19 cellular contexts compared by ENCODE assay signal in genomic region chr3:82000350-82000749, GRCh38.
"Had no signal": no experiment of that assay in that cellular context is flagged by ENCODE, and none has a peak within 500 bp of the region (broad histone marks: within the 10 kb centered on the region; RNA-seq: fewer than 3 reads in every experiment).

No MANE protein-coding gene starts in this region.

- H3K4me1 ChIP-seq: breast epithelium, Peyer's patch had no signal

- ATAC-seq: activated CD4-positive, CD25-positive, alpha-beta regulatory T cell treated with anti-CD3 and anti-CD28 coated beads, Interleukin-2, amount 50 U/mL, for 24 hours; activated CD8-positive, alpha-beta T cell treated with anti-CD3 and anti-CD28 coated beads for 36 hours; activated T-cell treated with anti-CD3 and anti-CD28 coated beads, Interleukin-2, amount 50 U/mL, for 72 hours had no signal

- H3K4me3 Mint-ChIP-seq: activated CD8-positive, alpha-beta T cell treated with anti-CD3 and anti-CD28 coated beads for 36 hours; activated naive CD4-positive, alpha-beta T cell treated with anti-CD3 and anti-CD28 coated beads, Interleukin-2, amount 10 ng/mL, durations not matched to agents 7 days and 5 days; activated naive CD8-positive, alpha-beta T cell treated with anti-CD3 and anti-CD28 coated beads for 36 hours; activated T-cell treated with anti-CD3 and anti-CD28 coated beads, Interleukin-2, amount 50 U/mL, for 72 hours had no signal

- H3K9me2 ChIP-seq: SK-N-SH had no signal

- H3K36me3 ChIP-seq: breast epithelium, Peyer's patch, SJCRH30, WERI-Rb-1 had no signal

- H3K9me3 ChIP-seq: breast epithelium, Peyer's patch, SJCRH30, SK-N-SH had no signal

- H3K27ac Mint-ChIP-seq: activated CD8-positive, alpha-beta T cell treated with anti-CD3 and anti-CD28 coated beads for 36 hours; activated naive CD4-positive, alpha-beta T cell treated with anti-CD3 and anti-CD28 coated beads, Interleukin-2, amount 10 ng/mL, durations not matched to agents 7 days and 5 days; activated naive CD8-positive, alpha-beta T cell treated with anti-CD3 and anti-CD28 coated beads for 36 hours; activated T-cell treated with anti-CD3 and anti-CD28 coated beads, Interleukin-2, amount 50 U/mL, for 72 hours; activated T-helper 2 cell treated with anti-CD3 and anti-CD28 coated beads, Interferon-gamma antibody, Interleukin-2, Interleukin-4, amounts not matched to agents 10 μg/mL and 5 μg/mL and 100 μg/mL, durations not matched to agents 14 hours and 24 hours and 36 hours had no signal

- H3K27me3 Mint-ChIP-seq: activated CD8-positive, alpha-beta T cell treated with anti-CD3 and anti-CD28 coated beads for 36 hours; activated naive CD4-positive, alpha-beta T cell treated with anti-CD3 and anti-CD28 coated beads, Interleukin-2, amount 10 ng/mL, durations not matched to agents 7 days and 5 days had no signal

- DNase-seq: activated CD4-positive, alpha-beta T cell treated with anti-CD3 and anti-CD28 coated beads for 4 hours; activated CD8-positive, alpha-beta memory T cell treated with anti-CD3 and anti-CD28 coated beads, Interleukin-2, amount 50 U/mL, for 4 hours; activated CD8-positive, alpha-beta T cell treated with anti-CD3 and anti-CD28 coated beads for 36 hours; activated gamma-delta T cell treated with Interleukin-2 at 50 U/mL for 16 hours; activated naive CD4-positive, alpha-beta T cell treated with anti-CD3 and anti-CD28 coated beads, Interleukin-2, amount 10 ng/mL, durations not matched to agents 7 days and 5 days; activated naive CD8-positive, alpha-beta T cell treated with anti-CD3 and anti-CD28 coated beads for 36 hours; activated T-cell treated with anti-CD3 and anti-CD28 coated beads, Interleukin-2, amount 50 U/mL, for 72 hours; NCI-H1930; NCI-H2107; Peyer's patch; Right ventricle myocardium superior; SK-N-SH; T-helper 1 cell had no signal

- H3K4me2 ChIP-seq: SK-N-SH had no signal

- H3K4me1 Mint-ChIP-seq: activated naive CD4-positive, alpha-beta T cell treated with anti-CD3 and anti-CD28 coated beads, Interleukin-2, amount 10 ng/mL, durations not matched to agents 7 days and 5 days; activated naive CD8-positive, alpha-beta T cell treated with anti-CD3 and anti-CD28 coated beads for 36 hours had no signal

- H3K9me3 Mint-ChIP-seq: activated CD8-positive, alpha-beta T cell treated with anti-CD3 and anti-CD28 coated beads for 36 hours; activated naive CD8-positive, alpha-beta T cell treated with anti-CD3 and anti-CD28 coated beads for 36 hours; activated T-helper 2 cell treated with anti-CD3 and anti-CD28 coated beads, Interferon-gamma antibody, Interleukin-2, Interleukin-4, amounts not matched to agents 10 μg/mL and 5 μg/mL and 100 μg/mL, durations not matched to agents 14 hours and 24 hours and 36 hours had no signal

- H3K36me3 Mint-ChIP-seq: activated naive CD4-positive, alpha-beta T cell treated with anti-CD3 and anti-CD28 coated beads, Interleukin-2, amount 10 ng/mL, durations not matched to agents 7 days and 5 days; activated naive CD8-positive, alpha-beta T cell treated with anti-CD3 and anti-CD28 coated beads for 36 hours had no signal

- H3K4me3 ChIP-seq: breast epithelium, Peyer's patch, SJCRH30 had no signal

- H3K27me3 ChIP-seq: breast epithelium, Peyer's patch, SJCRH30 had no signal

- H3K27ac ChIP-seq: breast epithelium, Peyer's patch, RWPE1, WERI-Rb-1 had no signal
